Comparison of ENCODE assay signal across 8 cellular contexts in genomic region chr12:6534158-6534913, GRCh38. TPM values are rescaled to one million over a fixed set of nuclear protein-coding genes. Genes with fewer than 3 reads are reported as not detected.
DNase-seq lines count a peak whose midpoint lies in the region; ATAC-seq and TF ChIP-seq lines count a peak whose summit lies in the region.

GAPDH (plus strand) TSS chr12:6534517; CDS start chr12:6534833, 316 bp downstream.

- H3K4me1 ChIP-seq in breast epithelium (peaks cover 6 to 22% of the 10 kb centered on the region in 2 donors), smooth muscle cell (ENCODE audit: low read depth) (peaks cover 26% of the 10 kb centered on the region)

- H3K79me2 ChIP-seq in smooth muscle cell (ENCODE audit: low read depth): peaks cover 30% of the 10 kb centered on the region

- DNase-seq in AG04449 (ENCODE audit: low read depth, low spot score) (peak; percentile 86), NCI-H2196 treated with DMSO at 0.1 percent for 48 hours (lab: John Stamatoyannopoulos, UW; ENCODE audit: unreplicated experiment) (peak; percentile 78), WERI-Rb-1 (peak; percentile 95), breast epithelium (ENCODE audit: low spot score in 2 of 2) (peak; percentile 85 to 91), iPS-NIHi11 (ENCODE audit: low spot score) (peak; percentile 93), smooth muscle cell (lab: John Stamatoyannopoulos, UW; ENCODE audit: unreplicated experiment) (peak; percentile 92)

- POLR2A ChIA-PET in AG04449 (lab: Yijun Ruan, JAX): interaction anchor here (0.5 to 8.1 kb wide), 41 partner anchors 9 to 398 kb away, joined by 3 to 359 read pairs (median 4); partner anchors contain the start of genes COPS7A, IFFO1, MLF2 and MRPL51

- H3K4me2 ChIP-seq in smooth muscle cell: peak within 1 kb of the TSS; percentile 91

- H3K36me3 ChIP-seq in WERI-Rb-1 (peaks cover 78% of the 10 kb centered on the region), breast epithelium (no peaks in the 10 kb centered on the region), smooth muscle cell (ENCODE audit: low read depth) (no peaks in the 10 kb centered on the region)

- H3F3A ChIP-seq in smooth muscle cell (ENCODE audit: low read depth): peaks cover 66% of the 10 kb centered on the region

- H3K9me3 ChIP-seq in WERI-Rb-1 (ENCODE audit: severe bottlenecking) (no peaks in the 10 kb centered on the region), breast epithelium (no peaks in the 10 kb centered on the region), smooth muscle cell (replicated peaks; ENCODE audit: low read depth) (no peaks in the 10 kb centered on the region)

- ATAC-seq in GM18873 (IDR thresholded peaks at IDR 0.05; ENCODE audit: low FRiP score, unreplicated experiment): peak; percentile 43
- ATAC-seq in HG03135 (IDR thresholded peaks at IDR 0.05; ENCODE audit: unreplicated experiment): peak; percentile 48

- TF ChIP-seq POLR2A in breast epithelium (IDR thresholded peaks at IDR 0.05): peak; percentile 81

- H3K27ac ChIP-seq in WERI-Rb-1: peak within 1 kb of the TSS; percentile 100
- H3K27ac ChIP-seq in breast epithelium: peak within 1 kb of the TSS; percentile 94 to 98
- H3K27ac ChIP-seq in smooth muscle cell (ENCODE audit: low read depth): peak within 1 kb of the TSS; percentile 96

- peak within 1 kb of the TSS; percentile 90 for H3K9ac ChIP-seq in smooth muscle cell (ENCODE audit: low read depth)

- no peak within 1 kb of the TSS for H2AFZ ChIP-seq in smooth muscle cell (ENCODE audit: low read depth)

- under 1% methylated on average over 56 of the region's 69 CpGs for WGBS in smooth muscle cell (ENCODE audit: low lambda C conversion rate)

- CTCF ChIA-PET in AG04449 (lab: Yijun Ruan, JAX): interaction anchor here (0.9 to 8.6 kb wide), 3 partner anchors 18 to 40 kb away, joined by 3 to 235 read pairs (median 3); partner anchors contain the start of gene IFFO1

- peaks cover 50% of the 10 kb centered on the region for H4K20me1 ChIP-seq in smooth muscle cell (ENCODE audit: low read depth)

- peak within 1 kb of the TSS; percentile 97 for H3K4me3 ChIP-seq in AG04449 (ENCODE audit: low read depth, low read length)
- H3K4me3 ChIP-seq in WERI-Rb-1 (ENCODE audit: low read depth, low read length): peak within 1 kb of the TSS; percentile 81
- peak within 1 kb of the TSS; percentile 82 to 97 (median 88) for H3K4me3 ChIP-seq in breast epithelium
- peak within 1 kb of the TSS; percentile 93 for H3K4me3 ChIP-seq in smooth muscle cell

- intact Hi-C loops in breast epithelium (cut with DNase I; ENCODE audit: low total_unique reads): loop anchor here (1.0 to 10.0 kb wide), 2 partner anchors 110 to 195 kb away; no protein-coding TSS in a partner anchor

- H3K27me3 ChIP-seq in WERI-Rb-1 (ENCODE audit: insufficient read depth, low read depth, severe bottlenecking): no peaks in the 10 kb centered on the region
- H3K27me3 ChIP-seq in breast epithelium: no peaks in the 10 kb centered on the region
- no peaks in the 10 kb centered on the region for H3K27me3 ChIP-seq in smooth muscle cell (ENCODE audit: low read depth)

- TF ChIP-seq CTCF in AG04449 (IDR thresholded peaks at IDR 0.05; ENCODE audit: insufficient read depth, low read length, missing control alignments) (no peak), WERI-Rb-1 (IDR thresholded peaks at IDR 0.05; ENCODE audit: low read depth, low read length) (no peak), breast epithelium (IDR thresholded peaks at IDR 0.05) (no peak), smooth muscle cell (IDR thresholded peaks at IDR 0.05; ENCODE audit: borderline replicate concordance, insufficient read depth, poor library complexity, severe bottlenecking) (no peak)

RNA-seq across cellular contexts. Expression of gene GAPDH, which starts in this region (rescaled TPM):
- total RNA-seq in breast epithelium (1,000 to 10,000 TPM; 1,134 to 1,818 (median 1,628) TPM), smooth muscle cell (5,015 and 5,158 TPM in 2 replicates)
- 9,934 and 11,119 TPM in 2 replicates for polyA plus RNA-seq in smooth muscle cell

Comparison
In these comparisons a context has a peak if more than half of its experiments do, and no peak if none do; other contexts are left out.
1. Peak in every context shown above with its lines: DNase-seq, ATAC-seq, H3K4me3 ChIP-seq and H3K27ac ChIP-seq.